In the genomic region with DNA sequence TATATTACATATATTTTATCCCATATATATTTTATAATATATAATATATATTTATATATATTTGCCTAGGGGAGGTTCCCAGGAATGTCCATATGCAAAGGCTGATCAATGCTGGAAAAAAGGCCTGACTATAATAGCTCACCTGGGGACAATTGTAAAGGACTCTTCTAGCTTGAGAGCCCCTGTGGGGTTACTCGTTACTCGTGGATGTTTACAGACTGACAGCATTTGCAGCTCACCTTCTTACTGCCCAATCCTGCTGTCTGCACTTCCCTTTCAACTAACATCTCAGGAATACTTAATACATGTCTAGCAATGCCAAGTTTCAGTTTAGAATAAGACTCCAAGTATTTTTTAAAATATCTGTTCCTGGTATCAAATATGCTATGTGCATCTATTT, we compare ENCODE assay signal across 26 cellular contexts.
"Had no signal": no experiment of that assay in that cellular context is flagged by ENCODE, and none has a peak within 500 bp of the region (broad histone marks: within the 10 kb centered on the region; RNA-seq: fewer than 3 reads in every experiment).

No MANE protein-coding gene starts in this region.

- H3K36me3 Mint-ChIP-seq: activated naive CD4-positive, alpha-beta T cell treated with anti-CD3 and anti-CD28 coated beads, Interleukin-2, amount 50 U/mL, for 72 hours; stimulated activated naive B cell treated with anti-CD40 and anti-IgM and Interleukin-4, amounts not matched to agents 10 μg/mL and 1 μg/mL and 100 μg/mL, for 72 hours had no signal

- H3K4me1 ChIP-seq: heart right ventricle, prostate gland, testis, vagina had no signal

- H3K27ac Mint-ChIP-seq: activated B cell treated with CpG ODN at 0.5 μM for 24 hours; activated CD4-positive, alpha-beta T cell treated with anti-CD3 and anti-CD28 coated beads for 36 hours; activated naive CD4-positive, alpha-beta T cell treated with anti-CD3 and anti-CD28 coated beads, Interleukin-2, amount 50 U/mL, for 72 hours; activated T-cell treated with anti-CD3 and anti-CD28 coated beads, Interleukin-2, amount 50 U/mL, for 24 hours; activated T-helper 17 cell treated with anti-CD3 and anti-CD28 coated beads, Interleukin-2, amount 50 U/mL, for 72 hours; brain; dendritic cell treated with granulocyte-macrophage colony-stimulating factor and Interleukin-4, amounts not matched to agents 40 ng/mL and 50 ng/mL, for 4 days; stimulated activated naive B cell treated with anti-CD40 and anti-IgM and Interleukin-4, amounts not matched to agents 10 μg/mL and 1 μg/mL and 100 μg/mL, for 72 hours had no signal

- H3K36me3 ChIP-seq: heart right ventricle, prostate gland, vagina had no signal

- H3K9me3 ChIP-seq: prostate gland, testis, vagina had no signal

- ATAC-seq: activated CD4-positive, alpha-beta T cell treated with anti-CD3 and anti-CD28 coated beads for 36 hours; activated naive CD4-positive, alpha-beta T cell treated with anti-CD3 and anti-CD28 coated beads, Interleukin-2, amount 50 U/mL, for 72 hours; activated T-helper 17 cell treated with anti-CD3 and anti-CD28 coated beads, Interleukin-2, amount 50 U/mL, for 72 hours; heart right ventricle; mucosa of descending colon; stimulated activated naive B cell treated with anti-CD40 and anti-IgM and Interleukin-4, amounts not matched to agents 10 μg/mL and 1 μg/mL and 100 μg/mL, for 72 hours had no signal

- H3K27me3 ChIP-seq: heart right ventricle, testis, vagina had no signal

- H3K4me3 Mint-ChIP-seq: activated B cell treated with CpG ODN at 0.5 μM for 24 hours; activated CD4-positive, alpha-beta T cell treated with anti-CD3 and anti-CD28 coated beads for 36 hours; activated T-cell treated with anti-CD3 and anti-CD28 coated beads, Interleukin-2, amount 50 U/mL, for 24 hours; activated T-helper 17 cell treated with anti-CD3 and anti-CD28 coated beads, Interleukin-2, amount 50 U/mL, for 72 hours; brain; dendritic cell treated with granulocyte-macrophage colony-stimulating factor and Interleukin-4, amounts not matched to agents 40 ng/mL and 50 ng/mL, for 4 days; stimulated activated naive B cell treated with anti-CD40 and anti-IgM and Interleukin-4, amounts not matched to agents 10 μg/mL and 1 μg/mL and 100 μg/mL, for 72 hours had no signal

- DNase-seq: activated B cell treated with CpG ODN at 0.5 μM for 24 hours; activated CD4-positive, alpha-beta T cell treated with anti-CD3 and anti-CD28 coated beads for 36 hours; activated CD4-positive, alpha-beta T cell treated with anti-CD3 and anti-CD28 coated beads, Interleukin-2, amount 50 U/mL, for 4 hours; activated CD8-positive, alpha-beta memory T cell treated with anti-CD3 and anti-CD28 coated beads for 24 hours; activated CD8-positive, alpha-beta memory T cell treated with anti-CD3 and anti-CD28 coated beads, Interleukin-2, amount 50 U/mL, for 4 hours; activated T-cell treated with anti-CD3 and anti-CD28 coated beads, Interleukin-2, amount 50 U/mL, for 24 hours; aorta; effector CD4-positive, alpha-beta T cell; erythroblast; foreskin fibroblast; heart right ventricle; mesenchymal stem cell; mucosa of descending colon; occipital lobe; stimulated activated CD4-positive, alpha-beta T cell treated with anti-CD3 and anti-CD28 coated beads, Interleukin-2, amount 100 ng/mL, for 48 hours; stimulated activated CD8-positive, alpha-beta memory T cell treated with anti-CD3 and anti-CD28 coated beads, Interleukin-4, amount 100 ng/mL, for 48 hours; stimulated activated naive B cell treated with anti-CD40 and anti-IgM and Interleukin-4, amounts not matched to agents 10 μg/mL and 1 μg/mL and 100 μg/mL, for 72 hours; T-helper 9 cell; testis; trophoblast cell had no signal

- H3K4me3 ChIP-seq: heart right ventricle, mucosa of descending colon, prostate gland, testis, vagina had no signal

- H3K27me3 Mint-ChIP-seq: activated B cell treated with CpG ODN at 0.5 μM for 24 hours; activated CD4-positive, alpha-beta T cell treated with anti-CD3 and anti-CD28 coated beads for 36 hours; activated T-cell treated with anti-CD3 and anti-CD28 coated beads, Interleukin-2, amount 50 U/mL, for 24 hours; activated T-helper 17 cell treated with anti-CD3 and anti-CD28 coated beads, Interleukin-2, amount 50 U/mL, for 72 hours; brain; dendritic cell treated with granulocyte-macrophage colony-stimulating factor and Interleukin-4, amounts not matched to agents 40 ng/mL and 50 ng/mL, for 4 days; stimulated activated naive B cell treated with anti-CD40 and anti-IgM and Interleukin-4, amounts not matched to agents 10 μg/mL and 1 μg/mL and 100 μg/mL, for 72 hours had no signal

- H3K27ac ChIP-seq: heart right ventricle, prostate gland, testis, vagina had no signal

- H3K4me1 Mint-ChIP-seq: activated B cell treated with CpG ODN at 0.5 μM for 24 hours; activated CD4-positive, alpha-beta T cell treated with anti-CD3 and anti-CD28 coated beads for 36 hours; activated T-helper 17 cell treated with anti-CD3 and anti-CD28 coated beads, Interleukin-2, amount 50 U/mL, for 72 hours; brain had no signal
